ENCODE assay signal across 24 cellular contexts in the genomic region with DNA sequence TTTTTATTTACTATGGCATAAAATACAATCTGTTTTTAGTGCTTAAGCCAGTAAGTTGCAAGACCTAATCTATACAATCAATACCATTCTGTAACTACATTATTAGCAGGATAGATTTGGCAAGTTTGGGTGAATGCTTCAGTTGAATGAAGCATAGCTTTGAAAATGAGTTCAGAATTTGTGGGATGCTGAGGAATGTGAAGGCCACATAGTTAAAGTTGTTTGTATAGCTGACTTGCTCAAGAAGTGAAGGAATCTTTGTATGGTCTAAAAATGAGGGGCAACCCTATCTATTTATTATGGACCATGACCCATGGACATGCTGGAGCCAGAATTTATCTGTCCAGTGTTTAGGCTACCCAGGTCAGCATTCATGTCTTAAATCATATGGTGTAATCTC. TPM values are rescaled to one million over a fixed set of nuclear protein-coding genes. Genes with fewer than 3 reads are reported as not detected.
DNase-seq lines count a peak whose midpoint lies in the region; ATAC-seq, FAIRE-seq and TF ChIP-seq lines count a peak whose summit lies in the region.
"Had no signal": no experiment of that assay in that cellular context is flagged by ENCODE, and none has a peak within 500 bp of the region (broad histone marks: within the 10 kb centered on the region; RNA-seq: fewer than 3 reads in every experiment).

No MANE protein-coding gene starts in this region.

- TF ChIP-seq POLR2A in HepG2 (IDR thresholded peaks at IDR 0.05; ENCODE audit: insufficient read depth in 1 of 2, low read depth in 2 of 2, low read length in 2 of 2), result no peak
- no peak for TF ChIP-seq POLR2A in right lobe of liver (IDR thresholded peaks at IDR 0.05)

- no peaks in the 10 kb centered on the region for H3K9me3 ChIP-seq in HepG2 (ENCODE audit: low read length)
- H3K9me3 ChIP-seq in right lobe of liver, result no peaks in the 10 kb centered on the region
- H3K9me3 ChIP-seq: BE2C, HAP-1, SJSA1 had no signal

- no peaks in the 10 kb centered on the region for H3K79me2 ChIP-seq in HepG2 (ENCODE audit: insufficient read depth, low read length)

- POLR2A ChIA-PET in HepG2 (lab: Yijun Ruan, JAX), result no interaction called here

- in situ Hi-C loops in HepG2 (cut with HindIII; ENCODE audit: extremely low pct_ligation_motif_present, low pct_unique_long_range_greater_than_20kb), result no loop called here

- H4K20me1 ChIP-seq in HepG2 (ENCODE audit: insufficient read depth, low read length), result no peaks in the 10 kb centered on the region

- H2AFZ ChIP-seq in HepG2 (ENCODE audit: low read length), result no peak overlapping the region
- H2AFZ ChIP-seq: GM23338 had no signal

- H3K36me3 ChIP-seq in HepG2 (replicated peaks in 1 of 2; ENCODE audit: control insufficient read depth in 1 of 2, insufficient read depth in 2 of 2, low read length in 2 of 2) (peaks cover 0 to 5% of the 10 kb centered on the region in 2 experiments; a peak in 2 of 5 replicates), right lobe of liver (no peaks in the 10 kb centered on the region)
- H3K36me3 ChIP-seq: HAP-1 had no signal

- no peak for TF ChIP-seq CTCF in HepG2 (CRISPR knock-in tag; IDR thresholded peaks at IDR 0.05)
- no peak for TF ChIP-seq CTCF in right lobe of liver (IDR thresholded peaks at IDR 0.05)

- H3K4me3 ChIP-seq in HepG2 (replicated peaks in 1 of 3; ENCODE audit: insufficient read depth in 1 of 3, low read depth in 2 of 3, low read length in 3 of 3), result no peak overlapping the region
- no peak overlapping the region for H3K4me3 ChIP-seq in right lobe of liver
- H3K4me3 ChIP-seq: GM23338, HAP-1, SJSA1 had no signal

- no peak overlapping the region for H3K4me2 ChIP-seq in HepG2 (ENCODE audit: low read depth, low read length)
- H3K4me2 ChIP-seq: GM23338 had no signal

- CTCF ChIA-PET in HepG2 (lab: Yijun Ruan, JAX; ENCODE audit: low intra/inter-chr PET ratio, low total read pairs), result no interaction called here

- no peak for FAIRE-seq in HepG2 (lab: Jason Lieb, UNC)
- FAIRE-seq: GM18507 had no signal

- no peak for TF ChIP-seq RAD21 in HepG2 (CRISPR knock-in tag; IDR thresholded peaks at IDR 0.05)

- H3K27ac ChIP-seq in HepG2 (ENCODE audit: extremely low read length, insufficient read depth, low read length) (no peak overlapping the region), right lobe of liver (no peak overlapping the region)
- H3K27ac ChIP-seq: 22Rv1, SJSA1 had no signal

- TF ChIP-seq EP300 in HepG2 (IDR thresholded peaks at IDR 0.05; ENCODE audit: low read depth in 2 of 2, low read length in 2 of 2) (no peak), HepG2 (CRISPR knock-in tag; IDR thresholded peaks at IDR 0.05; ENCODE audit: borderline replicate concordance) (no peak)

- H3K4me1 ChIP-seq in HepG2 (ENCODE audit: insufficient read depth, low read length), result no peaks in the 10 kb centered on the region
- no peaks in the 10 kb centered on the region for H3K4me1 ChIP-seq in right lobe of liver
- H3K4me1 ChIP-seq: HAP-1 had no signal

- no peaks in the 10 kb centered on the region for H3K27me3 ChIP-seq in HepG2 (ENCODE audit: control insufficient read depth in 1 of 2, insufficient read depth in 2 of 2, low read length in 2 of 2)
- no peaks in the 10 kb centered on the region for H3K27me3 ChIP-seq in right lobe of liver
- H3K27me3 ChIP-seq: BE2C, SJSA1 had no signal

- no peak overlapping the region for H3K9ac ChIP-seq in HepG2 (ENCODE audit: insufficient read depth, low read depth, low read length)

- DNase-seq in HepG2 (ENCODE audit: low spot score), result peak; percentile 6
- DNase-seq in right lobe of liver, result no peak
- peak; percentile 62 for DNase-seq in astrocyte of the hippocampus (ENCODE audit: low read depth, low spot score)
- DNase-seq in kidney glomerular epithelial cell (lab: John Stamatoyannopoulos, UW), result peak; percentile 11
- DNase-seq: BE2C; CD8-positive, alpha-beta memory T cell; DMS 273 treated with DMSO at 0.1 percent for 48 hours; DMS79; NCI-H1092; NCI-H1417 treated with DMSO at 0.1 percent for 48 hours; NCI-H1694 treated with DMSO at 0.1 percent for 48 hours; NCI-H2081; NCI-H2227 treated with DMSO at 0.1 percent for 48 hours; NCI-H69; Right ventricle myocardium superior; RPMI8226 had no signal

- no TSS peak for BruUV-seq in HepG2 (replicated peaks; lab: Mats Ljungman, UMichigan)

- ATAC-seq in HepG2 (no peak), right lobe of liver (no peak), HG03196 (IDR thresholded peaks at IDR 0.05; ENCODE audit: unreplicated experiment) (no peak), GM19324 (IDR thresholded peaks at IDR 0.05; ENCODE audit: low FRiP score, unreplicated experiment) (no peak), HG03280 (IDR thresholded peaks at IDR 0.05; ENCODE audit: unreplicated experiment) (no peak)
- ATAC-seq: GM23338 had no signal

- intact Hi-C loops in HepG2 (cut with micrococcal nuclease; ENCODE audit: unreplicated experiment), result no loop called here
- intact Hi-C loops in right lobe of liver (cut with DNase I), result no loop called here

TF ChIP-seq in HepG2, 621 proteins besides CTCF, POLR2A, EP300 and RAD21 (continues in another document):
- TF ChIP-seq MLX (CRISPR knock-in tag; IDR thresholded peaks at IDR 0.05) (no peak), ZNF335 (CRISPR knock-in tag; IDR thresholded peaks at IDR 0.05) (no peak), GTF2F1 (IDR thresholded peaks at IDR 0.05; ENCODE audit: low read length) (no peak), HDAC1 (CRISPR knock-in tag; IDR thresholded peaks at IDR 0.05) (no peak), ETV5 (CRISPR knock-in tag; IDR thresholded peaks at IDR 0.05; ENCODE audit: borderline replicate concordance) (no peak), MZF1 (CRISPR knock-in tag; IDR thresholded peaks at IDR 0.05; ENCODE audit: borderline replicate concordance) (no peak), ZNF343 (CRISPR knock-in tag; IDR thresholded peaks at IDR 0.05) (no peak), ZMYM2 (CRISPR knock-in tag; IDR thresholded peaks at IDR 0.05) (no peak), ZNF761 (CRISPR knock-in tag; conservative IDR thresholded peaks at IDR 0.05) (no peak), MBNL3 (CRISPR knock-in tag; conservative IDR thresholded peaks at IDR 0.05) (no peak), CENPT (CRISPR knock-in tag; IDR thresholded peaks at IDR 0.05; ENCODE audit: low read depth) (no peak)
- TF ChIP-seq, protein P1, sequence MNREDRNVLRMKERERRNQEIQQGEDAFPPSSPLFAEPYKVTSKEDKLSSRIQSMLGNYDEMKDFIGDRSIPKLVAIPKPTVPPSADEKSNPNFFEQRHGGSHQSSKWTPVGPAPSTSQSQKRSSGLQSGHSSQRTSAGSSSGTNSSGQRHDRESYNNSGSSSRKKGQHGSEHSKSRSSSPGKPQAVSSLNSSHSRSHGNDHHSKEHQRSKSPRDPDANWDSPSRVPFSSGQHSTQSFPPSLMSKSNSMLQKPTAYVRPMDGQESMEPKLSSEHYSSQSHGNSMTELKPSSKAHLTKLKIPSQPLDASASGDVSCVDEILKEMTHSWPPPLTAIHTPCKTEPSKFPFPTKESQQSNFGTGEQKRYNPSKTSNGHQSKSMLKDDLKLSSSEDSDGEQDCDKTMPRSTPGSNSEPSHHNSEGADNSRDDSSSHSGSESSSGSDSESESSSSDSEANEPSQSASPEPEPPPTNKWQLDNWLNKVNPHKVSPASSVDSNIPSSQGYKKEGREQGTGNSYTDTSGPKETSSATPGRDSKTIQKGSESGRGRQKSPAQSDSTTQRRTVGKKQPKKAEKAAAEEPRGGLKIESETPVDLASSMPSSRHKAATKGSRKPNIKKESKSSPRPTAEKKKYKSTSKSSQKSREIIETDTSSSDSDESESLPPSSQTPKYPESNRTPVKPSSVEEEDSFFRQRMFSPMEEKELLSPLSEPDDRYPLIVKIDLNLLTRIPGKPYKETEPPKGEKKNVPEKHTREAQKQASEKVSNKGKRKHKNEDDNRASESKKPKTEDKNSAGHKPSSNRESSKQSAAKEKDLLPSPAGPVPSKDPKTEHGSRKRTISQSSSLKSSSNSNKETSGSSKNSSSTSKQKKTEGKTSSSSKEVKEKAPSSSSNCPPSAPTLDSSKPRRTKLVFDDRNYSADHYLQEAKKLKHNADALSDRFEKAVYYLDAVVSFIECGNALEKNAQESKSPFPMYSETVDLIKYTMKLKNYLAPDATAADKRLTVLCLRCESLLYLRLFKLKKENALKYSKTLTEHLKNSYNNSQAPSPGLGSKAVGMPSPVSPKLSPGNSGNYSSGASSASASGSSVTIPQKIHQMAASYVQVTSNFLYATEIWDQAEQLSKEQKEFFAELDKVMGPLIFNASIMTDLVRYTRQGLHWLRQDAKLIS (CRISPR knock-in tag; IDR thresholded peaks at IDR 0.05), result no peak

RNA-seq across cellular contexts. Expression of gene CRYBG3, which starts 58.5 kb away (rescaled TPM):
- 10.9 and 15.9 TPM in 2 replicates for total RNA-seq in HepG2 (2016; rRNA removed; fragmentation: Illumina TruSeq; extraction: Trizol)
- 5.1 and 8.7 TPM in 2 replicates for total RNA-seq in HepG2 (2016; cell fraction: cytosol; rRNA removed; fragmentation: Illumina TruSeq; extraction: Trizol; ENCODE audit: low read depth)
- total RNA-seq in HepG2 (2016; cell fraction: insoluble cytoplasmic fraction; rRNA removed; fragmentation: Illumina TruSeq; extraction: Trizol), result 10.2 and 15.2 TPM in 2 replicates
- 2.5 and 3.9 TPM in 2 replicates for total RNA-seq in HepG2 (2016; cell fraction: membrane; rRNA removed; fragmentation: Illumina TruSeq; extraction: Trizol)
- total RNA-seq in HepG2 (2016; cell fraction: nucleus; rRNA removed; fragmentation: Illumina TruSeq; extraction: Trizol), result 32.9 and 33.5 TPM in 2 replicates
- polyA plus RNA-seq in HepG2 (2011; rRNA removed), result 3.7 and 3.8 TPM in 2 replicates
- 1.3 and 1.6 TPM in 2 replicates for polyA plus RNA-seq in HepG2 (2011; cell fraction: cytosol; rRNA removed)
- 5.1 and 5.8 TPM in 2 replicates for polyA plus RNA-seq in HepG2 (2011; cell fraction: nucleus; rRNA removed)
- 2.8 and 2.9 TPM in 2 replicates for polyA plus RNA-seq in HepG2 (2012)
- polyA plus RNA-seq in HepG2 (2016; cell fraction: cytosol; fragmentation: Illumina TruSeq; extraction: Trizol; ENCODE audit: low read depth), result 4.5 and 5.0 TPM in 2 replicates
- 4.9 and 5.9 TPM in 2 replicates for polyA plus RNA-seq in HepG2 (2016; cell fraction: insoluble cytoplasmic fraction; fragmentation: Illumina TruSeq; extraction: Trizol; ENCODE audit: low read depth)
- 0.71 and 0.86 TPM in 2 replicates for polyA plus RNA-seq in HepG2 (2016; cell fraction: membrane; fragmentation: Illumina TruSeq; extraction: Trizol; ENCODE audit: low read depth)
- 20.3 and 26.9 TPM in 2 replicates for polyA plus RNA-seq in HepG2 (2016; cell fraction: nucleus; fragmentation: Illumina TruSeq; extraction: Trizol; ENCODE audit: insufficient read depth, low read depth)
- 4.3 and 5.1 TPM in 2 replicates for polyA minus RNA-seq in HepG2 (2011; rRNA and poly(A)+ RNA removed; ENCODE audit: low replicate concordance)
- 6.0 and 6.6 TPM in 2 replicates for polyA minus RNA-seq in HepG2 (2011; cell fraction: cytosol; rRNA and poly(A)+ RNA removed)
- 31.0 and 35.2 TPM in 2 replicates for polyA minus RNA-seq in HepG2 (2011; cell fraction: nucleus; rRNA and poly(A)+ RNA removed)
- total RNA-seq in right lobe of liver, result 10 to 100 TPM in 1 of 6 experiments, 1 to 10 TPM in 5; 4.7 to 10.2 (median 5.0) TPM

Comparison
In these comparisons a context has a peak if more than half of its experiments do, and no peak if none do; other contexts are left out.
1. DNase-seq: peak in HepG2 (single experiment), astrocyte of the hippocampus (single experiment) and kidney glomerular epithelial cell (single experiment); none in right lobe of liver (0 of 3).